Comparison of ENCODE assay signal across 2 cellular contexts in the genomic region with DNA sequence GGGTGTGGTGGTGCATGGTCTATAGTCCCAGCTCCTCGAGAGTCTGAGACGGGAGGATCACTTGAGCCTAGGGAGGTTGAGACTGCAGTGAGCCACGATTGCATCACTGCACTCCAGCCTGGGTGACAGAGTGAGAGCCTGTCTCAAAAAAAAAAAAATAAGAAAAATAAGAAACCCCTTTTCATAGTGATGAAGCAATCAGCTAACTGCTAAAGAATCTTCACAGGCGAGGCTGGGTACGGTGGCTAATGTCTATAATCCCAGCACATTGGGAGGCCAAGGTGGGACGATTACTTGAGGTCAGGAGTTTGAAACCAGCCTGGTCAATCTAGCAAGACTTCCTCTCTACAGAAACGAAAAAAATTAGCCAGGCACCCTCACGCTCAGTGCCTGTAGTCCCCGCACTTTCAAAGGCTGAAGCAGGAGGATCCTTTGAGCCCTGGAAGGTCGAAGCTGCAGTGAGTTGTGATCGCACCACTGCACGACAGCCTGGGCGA.
TF ChIP-seq lines count a peak whose summit lies in the region.

No MANE protein-coding gene starts in this region.

TF ChIP-seq in IMR-90, 13 proteins besides CTCF, POLR2A, EP300 and RAD21:
- TF ChIP-seq MAFK (IDR thresholded peaks at IDR 0.05; ENCODE audit: low read depth, low read length), result no peak
- TF ChIP-seq, protein P1, sequence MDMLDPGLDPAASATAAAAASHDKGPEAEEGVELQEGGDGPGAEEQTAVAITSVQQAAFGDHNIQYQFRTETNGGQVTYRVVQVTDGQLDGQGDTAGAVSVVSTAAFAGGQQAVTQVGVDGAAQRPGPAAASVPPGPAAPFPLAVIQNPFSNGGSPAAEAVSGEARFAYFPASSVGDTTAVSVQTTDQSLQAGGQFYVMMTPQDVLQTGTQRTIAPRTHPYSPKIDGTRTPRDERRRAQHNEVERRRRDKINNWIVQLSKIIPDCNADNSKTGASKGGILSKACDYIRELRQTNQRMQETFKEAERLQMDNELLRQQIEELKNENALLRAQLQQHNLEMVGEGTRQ (IDR thresholded peaks at IDR 0.05; ENCODE audit: low read depth, low read length), result no peak
- TF ChIP-seq, protein P2, sequence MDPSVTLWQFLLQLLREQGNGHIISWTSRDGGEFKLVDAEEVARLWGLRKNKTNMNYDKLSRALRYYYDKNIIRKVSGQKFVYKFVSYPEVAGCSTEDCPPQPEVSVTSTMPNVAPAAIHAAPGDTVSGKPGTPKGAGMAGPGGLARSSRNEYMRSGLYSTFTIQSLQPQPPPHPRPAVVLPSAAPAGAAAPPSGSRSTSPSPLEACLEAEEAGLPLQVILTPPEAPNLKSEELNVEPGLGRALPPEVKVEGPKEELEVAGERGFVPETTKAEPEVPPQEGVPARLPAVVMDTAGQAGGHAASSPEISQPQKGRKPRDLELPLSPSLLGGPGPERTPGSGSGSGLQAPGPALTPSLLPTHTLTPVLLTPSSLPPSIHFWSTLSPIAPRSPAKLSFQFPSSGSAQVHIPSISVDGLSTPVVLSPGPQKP (IDR thresholded peaks at IDR 0.05; ENCODE audit: borderline replicate concordance, low read depth, low read length), result no peak
- TF ChIP-seq RFX5 (IDR thresholded peaks at IDR 0.05; ENCODE audit: low read depth, low read length), result no peak
- TF ChIP-seq CHD1 (IDR thresholded peaks at IDR 0.05; ENCODE audit: low read depth, low read length), result no peak
- no peak for TF ChIP-seq NFE2L2 (IDR thresholded peaks at IDR 0.05; ENCODE audit: low read depth, low read length)
- no peak for TF ChIP-seq BHLHE40 (IDR thresholded peaks at IDR 0.05; ENCODE audit: low read depth, low read length)
- TF ChIP-seq CEBPB (IDR thresholded peaks at IDR 0.05; ENCODE audit: low read depth, low read length), result peak; percentile 30; the same call in 1 of the 2 replicates
- TF ChIP-seq FOS (IDR thresholded peaks at IDR 0.05; ENCODE audit: low read depth, low read length), result no peak

TF ChIP-seq in HepG2, 621 proteins besides CTCF, POLR2A, EP300 and RAD21:
- TF ChIP-seq, protein P3, sequence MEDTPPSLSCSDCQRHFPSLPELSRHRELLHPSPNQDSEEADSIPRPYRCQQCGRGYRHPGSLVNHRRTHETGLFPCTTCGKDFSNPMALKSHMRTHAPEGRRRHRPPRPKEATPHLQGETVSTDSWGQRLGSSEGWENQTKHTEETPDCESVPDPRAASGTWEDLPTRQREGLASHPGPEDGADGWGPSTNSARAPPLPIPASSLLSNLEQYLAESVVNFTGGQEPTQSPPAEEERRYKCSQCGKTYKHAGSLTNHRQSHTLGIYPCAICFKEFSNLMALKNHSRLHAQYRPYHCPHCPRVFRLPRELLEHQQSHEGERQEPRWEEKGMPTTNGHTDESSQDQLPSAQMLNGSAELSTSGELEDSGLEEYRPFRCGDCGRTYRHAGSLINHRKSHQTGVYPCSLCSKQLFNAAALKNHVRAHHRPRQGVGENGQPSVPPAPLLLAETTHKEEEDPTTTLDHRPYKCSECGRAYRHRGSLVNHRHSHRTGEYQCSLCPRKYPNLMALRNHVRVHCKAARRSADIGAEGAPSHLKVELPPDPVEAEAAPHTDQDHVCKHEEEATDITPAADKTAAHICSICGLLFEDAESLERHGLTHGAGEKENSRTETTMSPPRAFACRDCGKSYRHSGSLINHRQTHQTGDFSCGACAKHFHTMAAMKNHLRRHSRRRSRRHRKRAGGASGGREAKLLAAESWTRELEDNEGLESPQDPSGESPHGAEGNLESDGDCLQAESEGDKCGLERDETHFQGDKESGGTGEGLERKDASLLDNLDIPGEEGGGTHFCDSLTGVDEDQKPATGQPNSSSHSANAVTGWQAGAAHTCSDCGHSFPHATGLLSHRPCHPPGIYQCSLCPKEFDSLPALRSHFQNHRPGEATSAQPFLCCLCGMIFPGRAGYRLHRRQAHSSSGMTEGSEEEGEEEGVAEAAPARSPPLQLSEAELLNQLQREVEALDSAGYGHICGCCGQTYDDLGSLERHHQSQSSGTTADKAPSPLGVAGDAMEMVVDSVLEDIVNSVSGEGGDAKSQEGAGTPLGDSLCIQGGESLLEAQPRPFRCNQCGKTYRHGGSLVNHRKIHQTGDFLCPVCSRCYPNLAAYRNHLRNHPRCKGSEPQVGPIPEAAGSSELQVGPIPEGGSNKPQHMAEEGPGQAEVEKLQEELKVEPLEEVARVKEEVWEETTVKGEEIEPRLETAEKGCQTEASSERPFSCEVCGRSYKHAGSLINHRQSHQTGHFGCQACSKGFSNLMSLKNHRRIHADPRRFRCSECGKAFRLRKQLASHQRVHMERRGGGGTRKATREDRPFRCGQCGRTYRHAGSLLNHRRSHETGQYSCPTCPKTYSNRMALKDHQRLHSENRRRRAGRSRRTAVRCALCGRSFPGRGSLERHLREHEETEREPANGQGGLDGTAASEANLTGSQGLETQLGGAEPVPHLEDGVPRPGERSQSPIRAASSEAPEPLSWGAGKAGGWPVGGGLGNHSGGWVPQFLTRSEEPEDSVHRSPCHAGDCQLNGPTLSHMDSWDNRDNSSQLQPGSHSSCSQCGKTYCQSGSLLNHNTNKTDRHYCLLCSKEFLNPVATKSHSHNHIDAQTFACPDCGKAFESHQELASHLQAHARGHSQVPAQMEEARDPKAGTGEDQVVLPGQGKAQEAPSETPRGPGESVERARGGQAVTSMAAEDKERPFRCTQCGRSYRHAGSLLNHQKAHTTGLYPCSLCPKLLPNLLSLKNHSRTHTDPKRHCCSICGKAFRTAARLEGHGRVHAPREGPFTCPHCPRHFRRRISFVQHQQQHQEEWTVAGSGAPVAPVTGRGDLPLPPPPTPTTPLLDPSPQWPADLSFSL (CRISPR knock-in tag; IDR thresholded peaks at IDR 0.05), result no peak
- TF ChIP-seq ZNF282 (IDR thresholded peaks at IDR 0.05; ENCODE audit: partially characterized antibody), result no peak
- no peak for TF ChIP-seq SOX5 (CRISPR knock-in tag; IDR thresholded peaks at IDR 0.05; ENCODE audit: borderline replicate concordance)
- TF ChIP-seq, protein P4, sequence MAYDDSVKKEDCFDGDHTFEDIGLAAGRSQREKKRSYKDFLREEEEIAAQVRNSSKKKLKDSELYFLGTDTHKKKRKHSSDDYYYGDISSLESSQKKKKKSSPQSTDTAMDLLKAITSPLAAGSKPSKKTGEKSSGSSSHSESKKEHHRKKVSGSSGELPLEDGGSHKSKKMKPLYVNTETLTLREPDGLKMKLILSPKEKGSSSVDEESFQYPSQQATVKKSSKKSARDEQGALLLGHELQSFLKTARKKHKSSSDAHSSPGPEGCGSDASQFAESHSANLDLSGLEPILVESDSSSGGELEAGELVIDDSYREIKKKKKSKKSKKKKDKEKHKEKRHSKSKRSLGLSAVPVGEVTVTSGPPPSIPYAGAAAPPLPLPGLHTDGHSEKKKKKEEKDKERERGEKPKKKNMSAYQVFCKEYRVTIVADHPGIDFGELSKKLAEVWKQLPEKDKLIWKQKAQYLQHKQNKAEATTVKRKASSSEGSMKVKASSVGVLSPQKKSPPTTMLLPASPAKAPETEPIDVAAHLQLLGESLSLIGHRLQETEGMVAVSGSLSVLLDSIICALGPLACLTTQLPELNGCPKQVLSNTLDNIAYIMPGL (CRISPR knock-in tag; IDR thresholded peaks at IDR 0.05; ENCODE audit: borderline replicate concordance in 1 of 2, low read depth in 1 of 2), result no peak
- TF ChIP-seq, protein P5, sequence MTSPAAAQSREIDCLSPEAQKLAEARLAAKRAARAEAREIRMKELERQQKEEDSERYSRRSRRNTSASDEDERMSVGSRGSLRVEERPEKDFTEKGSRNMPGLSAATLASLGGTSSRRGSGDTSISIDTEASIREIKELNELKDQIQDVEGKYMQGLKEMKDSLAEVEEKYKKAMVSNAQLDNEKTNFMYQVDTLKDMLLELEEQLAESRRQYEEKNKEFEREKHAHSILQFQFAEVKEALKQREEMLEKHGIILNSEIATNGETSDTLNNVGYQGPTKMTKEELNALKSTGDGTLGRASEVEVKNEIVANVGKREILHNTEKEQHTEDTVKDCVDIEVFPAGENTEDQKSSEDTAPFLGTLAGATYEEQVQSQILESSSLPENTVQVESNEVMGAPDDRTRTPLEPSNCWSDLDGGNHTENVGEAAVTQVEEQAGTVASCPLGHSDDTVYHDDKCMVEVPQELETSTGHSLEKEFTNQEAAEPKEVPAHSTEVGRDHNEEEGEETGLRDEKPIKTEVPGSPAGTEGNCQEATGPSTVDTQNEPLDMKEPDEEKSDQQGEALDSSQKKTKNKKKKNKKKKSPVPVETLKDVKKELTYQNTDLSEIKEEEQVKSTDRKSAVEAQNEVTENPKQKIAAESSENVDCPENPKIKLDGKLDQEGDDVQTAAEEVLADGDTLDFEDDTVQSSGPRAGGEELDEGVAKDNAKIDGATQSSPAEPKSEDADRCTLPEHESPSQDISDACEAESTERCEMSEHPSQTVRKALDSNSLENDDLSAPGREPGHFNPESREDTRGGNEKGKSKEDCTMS (CRISPR knock-in tag; conservative IDR thresholded peaks at IDR 0.05), result no peak
- no peak for TF ChIP-seq ZNF446 (CRISPR knock-in tag; IDR thresholded peaks at IDR 0.05)
- no peak for TF ChIP-seq DNMT1 (CRISPR knock-in tag; IDR thresholded peaks at IDR 0.05)
- TF ChIP-seq, protein P6, sequence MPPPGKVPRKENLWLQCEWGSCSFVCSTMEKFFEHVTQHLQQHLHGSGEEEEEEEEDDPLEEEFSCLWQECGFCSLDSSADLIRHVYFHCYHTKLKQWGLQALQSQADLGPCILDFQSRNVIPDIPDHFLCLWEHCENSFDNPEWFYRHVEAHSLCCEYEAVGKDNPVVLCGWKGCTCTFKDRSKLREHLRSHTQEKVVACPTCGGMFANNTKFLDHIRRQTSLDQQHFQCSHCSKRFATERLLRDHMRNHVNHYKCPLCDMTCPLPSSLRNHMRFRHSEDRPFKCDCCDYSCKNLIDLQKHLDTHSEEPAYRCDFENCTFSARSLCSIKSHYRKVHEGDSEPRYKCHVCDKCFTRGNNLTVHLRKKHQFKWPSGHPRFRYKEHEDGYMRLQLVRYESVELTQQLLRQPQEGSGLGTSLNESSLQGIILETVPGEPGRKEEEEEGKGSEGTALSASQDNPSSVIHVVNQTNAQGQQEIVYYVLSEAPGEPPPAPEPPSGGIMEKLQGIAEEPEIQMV (CRISPR knock-in tag; IDR thresholded peaks at IDR 0.05; ENCODE audit: low read depth), result no peak
TF ChIP-seq in HepG2: peak in this region for 0.
